Comparison of ENCODE assay signal across 36 cellular contexts in genomic region chr6:122890250-122890649, GRCh38.
"Had no signal": no experiment of that assay in that cellular context is flagged by ENCODE, and none has a peak within 500 bp of the region (broad histone marks: within the 10 kb centered on the region; RNA-seq: fewer than 3 reads in every experiment).

No MANE protein-coding gene starts in this region.

- H3K36me3 ChIP-seq: MG63 had no signal

- DNase-seq: Kasumi-1, MG63, MM.1S, MV-4-11, NCI-H1048, NCI-H1092, NCI-H1092 treated with DMSO at 0.1 percent for 48 hours, NCI-H1105, NCI-H1105 treated with DMSO at 0.1 percent for 48 hours, NCI-H1417, NCI-H1417 treated with DMSO at 0.1 percent for 48 hours, NCI-H1436, NCI-H1436 treated with DMSO at 0.1 percent for 48 hours, NCI-H146, NCI-H1694, NCI-H1694 treated with DMSO at 0.1 percent for 48 hours, NCI-H187, NCI-H187 treated with DMSO at 0.1 percent for 48 hours, NCI-H1930, NCI-H2029, NCI-H2029 treated with DMSO at 0.1 percent for 48 hours, NCI-H2081, NCI-H2081 treated with DMSO at 0.1 percent for 48 hours, NCI-H2107, NCI-H2171, NCI-H2171 treated with DMSO at 0.1 percent for 48 hours, NCI-H2227 treated with DMSO at 0.1 percent for 48 hours, NCI-H226, NCI-H345, NCI-H446, NCI-H446 treated with DMSO at 0.1 percent for 48 hours, NCI-H510A, NCI-H510A treated with DMSO at 0.1 percent for 48 hours, NCI-H524, NCI-H524 treated with DMSO at 0.1 percent for 48 hours, NCI-H526 had no signal

- H3K9me3 ChIP-seq: MG63 had no signal

- H3K27me3 ChIP-seq: MG63 had no signal

- H3K4me3 ChIP-seq: MG63 had no signal
